ENCODE assay signal across 26 cellular contexts in the genomic region with DNA sequence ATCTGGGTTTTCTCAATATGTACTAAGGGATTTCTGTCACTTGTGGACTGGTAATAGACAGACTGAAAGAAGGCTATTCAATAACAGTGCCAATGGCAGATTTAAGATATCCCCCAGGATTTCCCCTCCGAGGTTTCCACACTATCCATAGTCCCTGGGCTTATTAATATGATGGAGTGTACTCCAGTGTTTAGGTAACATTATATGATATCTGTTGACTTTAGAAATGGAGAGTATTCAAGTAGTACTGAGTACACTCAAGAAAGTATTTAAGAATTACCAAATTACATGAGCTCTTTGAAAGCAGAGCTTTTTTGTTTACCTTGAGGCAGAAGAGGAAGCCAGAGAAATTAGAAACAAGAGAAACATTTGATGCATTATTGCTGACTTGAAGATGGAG. TPM values are rescaled to one million over a fixed set of nuclear protein-coding genes. Genes with fewer than 3 reads are reported as not detected.
"Had no signal": no experiment of that assay in that cellular context is flagged by ENCODE, and none has a peak within 500 bp of the region (broad histone marks: within the 10 kb centered on the region; RNA-seq: fewer than 3 reads in every experiment).

No MANE protein-coding gene starts in this region.

- H3K27ac Mint-ChIP-seq: memory B cell; natural killer cell treated with Interleukin-12 subunit alpha and Interleukin-12 subunit beta and Interleukin-15 and Interleukin-18, amount 100 ng/mL, for 72 hours; neural progenitor cell had no signal

- H3K4me1 ChIP-seq: neural progenitor cell, right atrium auricular region, sigmoid colon had no signal

- ATAC-seq: left colon; natural killer cell treated with Interleukin-12 subunit alpha and Interleukin-12 subunit beta and Interleukin-15 and Interleukin-18, amount 100 ng/mL, for 72 hours had no signal

- H3K9me3 ChIP-seq: ovary, right atrium auricular region, sigmoid colon, stomach, thoracic aorta, transverse colon had no signal

- H3K36me3 ChIP-seq: neural progenitor cell, ovary, right atrium auricular region, sigmoid colon, stomach, thoracic aorta, transverse colon had no signal

- H3K9me3 Mint-ChIP-seq: memory B cell, neural progenitor cell had no signal

- H3K27ac ChIP-seq: coronary artery, neural progenitor cell, ovary, right atrium auricular region, sigmoid colon, skin epidermis, stomach, thoracic aorta, transverse colon had no signal

- H3K27me3 Mint-ChIP-seq: natural killer cell treated with Interleukin-12 subunit alpha and Interleukin-12 subunit beta and Interleukin-15 and Interleukin-18, amount 100 ng/mL, for 72 hours had no signal

- H3K36me3 Mint-ChIP-seq: memory B cell; natural killer cell treated with Interleukin-12 subunit alpha and Interleukin-12 subunit beta and Interleukin-15 and Interleukin-18, amount 100 ng/mL, for 72 hours; neural progenitor cell had no signal

- H3K4me3 Mint-ChIP-seq: memory B cell; natural killer cell treated with Interleukin-12 subunit alpha and Interleukin-12 subunit beta and Interleukin-15 and Interleukin-18, amount 100 ng/mL, for 72 hours; neural progenitor cell had no signal

- H3K27me3 ChIP-seq: neural progenitor cell, ovary, right atrium auricular region, sigmoid colon, stomach, transverse colon had no signal

- H3K4me1 Mint-ChIP-seq: neural progenitor cell had no signal

- DNase-seq: effector CD8-positive, alpha-beta T cell; foreskin melanocyte; head of caudate nucleus; hippocampal formation; left colon; midbrain; nucleus accumbens; ovary; sigmoid colon; stimulated activated CD4-positive, alpha-beta T cell treated with anti-CD3 and anti-CD28 coated beads, Interleukin-12 subunit alpha, Interleukin-12 subunit beta, amount 100 ng/mL, for 4 hours; stimulated activated naive CD4-positive, alpha-beta T cell; stomach; substantia nigra; transverse colon had no signal

- H3K4me3 ChIP-seq: coronary artery, neural progenitor cell, ovary, right atrium auricular region, sigmoid colon, skin epidermis, stomach, thoracic aorta, transverse colon had no signal

RNA-seq across cellular contexts. Expression of a gene that starts 27.5 kb away (rescaled TPM):
- total RNA-seq: dermis microvascular lymphatic vessel endothelial cell, kidney epithelial cell, left colon, lower leg skin, posterior vena cava, right atrium auricular region, sigmoid colon, stomach, transverse colon, urinary bladder had no signal
